In genomic region chr20:44714701-44715494, GRCh38 we compare ENCODE assay signal across 9 cellular contexts. TPM values are rescaled to one million over a fixed set of nuclear protein-coding genes. Genes with fewer than 3 reads are reported as not detected.
DNase-seq lines count a peak whose midpoint lies in the region; ATAC-seq lines count a peak whose summit lies in the region.
"Had no signal": no experiment of that assay in that cellular context is flagged by ENCODE, and none has a peak within 500 bp of the region (broad histone marks: within the 10 kb centered on the region; RNA-seq: fewer than 3 reads in every experiment).

A gene with protein sequence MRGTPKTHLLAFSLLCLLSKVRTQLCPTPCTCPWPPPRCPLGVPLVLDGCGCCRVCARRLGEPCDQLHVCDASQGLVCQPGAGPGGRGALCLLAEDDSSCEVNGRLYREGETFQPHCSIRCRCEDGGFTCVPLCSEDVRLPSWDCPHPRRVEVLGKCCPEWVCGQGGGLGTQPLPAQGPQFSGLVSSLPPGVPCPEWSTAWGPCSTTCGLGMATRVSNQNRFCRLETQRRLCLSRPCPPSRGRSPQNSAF (plus strand): TSS chr20:44715369. CDS start chr20:44715391, 22 bp downstream.

- ATAC-seq in GM21381 (IDR thresholded peaks at IDR 0.05; ENCODE audit: unreplicated experiment) (no peak), GM18519 (IDR thresholded peaks at IDR 0.05; ENCODE audit: low FRiP score, unreplicated experiment) (no peak)
- ATAC-seq in naive thymus-derived CD8-positive, alpha-beta T cell = no peak

- peaks cover 0 to 10% (median 0%) of the 10 kb centered on the region in 5 donors for H3K27me3 Mint-ChIP-seq in naive thymus-derived CD8-positive, alpha-beta T cell

- peak within 1 kb of the TSS in 1 of 10 donors; percentile 14 for H3K4me3 Mint-ChIP-seq in naive thymus-derived CD8-positive, alpha-beta T cell
- H3K4me3 Mint-ChIP-seq: activated B cell treated with CpG ODN at 0.5 μM for 24 hours had no signal

- no peak within 1 kb of the TSS for H3K27ac Mint-ChIP-seq in naive thymus-derived CD8-positive, alpha-beta T cell
- H3K27ac Mint-ChIP-seq: activated B cell treated with CpG ODN at 0.5 μM for 24 hours had no signal

- H3K4me1 Mint-ChIP-seq in naive thymus-derived CD8-positive, alpha-beta T cell = peaks cover 0 to 4% (median 2%) of the 10 kb centered on the region in 4 donors
- H3K4me1 Mint-ChIP-seq: activated B cell treated with CpG ODN at 0.5 μM for 24 hours had no signal

- peak; percentile 74 for DNase-seq in Ammon's horn (ENCODE audit: low spot score)
- peak; percentile 61 for DNase-seq in NCI-H2029 (lab: John Stamatoyannopoulos, UW)
- DNase-seq in cerebellum (ENCODE audit: low spot score) = peak; percentile 26
- DNase-seq in lung microvascular endothelial cell (ENCODE audit: low read depth in 2 of 2) = peak; percentile 69 to 72
- no peak for DNase-seq in NCI-H1930 (lab: John Stamatoyannopoulos, UW)
- no peak for DNase-seq in naive thymus-derived CD8-positive, alpha-beta T cell
- DNase-seq: activated B cell treated with CpG ODN at 0.5 μM for 24 hours had no signal

- POLR2A ChIA-PET in naive thymus-derived CD8-positive, alpha-beta T cell (lab: Charles Lee) = no interaction called here

- no peaks in the 10 kb centered on the region for H3K9me3 Mint-ChIP-seq in naive thymus-derived CD8-positive, alpha-beta T cell
- H3K9me3 Mint-ChIP-seq: activated B cell treated with CpG ODN at 0.5 μM for 24 hours had no signal

- no peaks in the 10 kb centered on the region for H3K36me3 Mint-ChIP-seq in naive thymus-derived CD8-positive, alpha-beta T cell

RNA-seq across cellular contexts. Expression of the gene that starts here (rescaled TPM):
- total RNA-seq in cerebellum (not detected), lung microvascular endothelial cell (not detected in 2 replicates)
- not detected for total RNA-seq in naive thymus-derived CD8-positive, alpha-beta T cell
- not detected for polyA plus RNA-seq in naive thymus-derived CD8-positive, alpha-beta T cell
- total RNA-seq: activated B cell treated with CpG ODN at 0.5 μM for 24 hours had no signal

Comparison
In these comparisons a context has a peak if more than half of its experiments do, and no peak if none do; other contexts are left out.
1. Peak in DNase-seq in cerebellum; RNA of the gene not detected or under 1 TPM.
2. Peak in DNase-seq in lung microvascular endothelial cell; RNA of the gene not detected or under 1 TPM.
3. DNase-seq: peak in Ammon's horn (single experiment) and NCI-H2029 (single experiment); none in NCI-H1930 (0 of 2) and naive thymus-derived CD8-positive, alpha-beta T cell (0 of 10).